In genomic region chr2:235204923-235205322, GRCh38 we compare ENCODE assay signal across 26 cellular contexts.
A peak's percentile ranks its signal among the peaks of the same experiment; 100 is the strongest.
DNase-seq lines count a peak whose midpoint lies in the region; ATAC-seq, FAIRE-seq and TF ChIP-seq lines count a peak whose summit lies in the region.
"Had no signal": no experiment of that assay in that cellular context is flagged by ENCODE, and none has a peak within 500 bp of the region (broad histone marks: within the 10 kb centered on the region; RNA-seq: fewer than 3 reads in every experiment).

No MANE protein-coding gene starts in this region.

- no peak for ATAC-seq in psoas muscle
- ATAC-seq: GM12878, K562 had no signal

- H3K4me1 ChIP-seq in psoas muscle: no peaks in the 10 kb centered on the region

- no peak for TF ChIP-seq CTCF in psoas muscle (IDR thresholded peaks at IDR 0.05)

- no peaks in the 10 kb centered on the region for H3K9me3 ChIP-seq in psoas muscle

- H3K27me3 ChIP-seq in psoas muscle (ENCODE audit: insufficient read depth in 3 of 3, low read length in 2 of 3): peaks cover 0 to 6% (median 0%) of the 10 kb centered on the region in 3 donors

- DNase-seq in EH (ENCODE audit: low read depth) (peak; percentile 19), RCC 7860 (ENCODE audit: low spot score) (peak; percentile 61), islet precursor cell (peak; percentile 37), stromal cell of bone marrow (ENCODE audit: low read depth) (peak; percentile 45), SKM-1 (lab: John Stamatoyannopoulos, UW; ENCODE audit: unreplicated experiment) (no peak), DMS79 (lab: John Stamatoyannopoulos, UW) (no peak), psoas muscle (no peak)
- DNase-seq in activated effector memory CD4-positive, alpha-beta T cell treated with Interleukin-2 at 50 U/mL for 16 hours: no peak
- DNase-seq: C1 segment of cervical spinal cord; CD8-positive, alpha-beta memory T cell; DMS79 treated with DMSO at 0.1 percent for 48 hours; MV-4-11; NCI-H1417 treated with DMSO at 0.1 percent for 48 hours; NCI-H1930; NCI-H226; NCI-H524; NCI-H82; OCI-M1; SHP77 had no signal

- H3K27ac ChIP-seq in psoas muscle: no peak overlapping the region
- H3K27ac ChIP-seq: SK-N-MC had no signal

- FAIRE-seq in RCC 7860 (lab: Jason Lieb, UNC): peak; percentile 10
- FAIRE-seq: A204.1, D721Med, G401.6, GM12878, H1, K562 had no signal

- no peaks in the 10 kb centered on the region for H3K36me3 ChIP-seq in psoas muscle (ENCODE audit: insufficient read depth in 1 of 2, low read depth in 1 of 2)

- no peak overlapping the region for H3K4me3 ChIP-seq in psoas muscle
- H3K4me3 ChIP-seq: GM12878, K562, SK-N-MC had no signal

- intact Hi-C loops in psoas muscle (cut with DNase I): no loop called here

- WGBS in psoas muscle, 3 donors: 71 to 86% (median 77%) methylated on average over 4 of the region's 4 CpGs

Comparison
In these comparisons a context has a peak if more than half of its experiments do, and no peak if none do; other contexts are left out.
1. DNase-seq: peak in EH (single experiment), RCC 7860 (single experiment), islet precursor cell (single experiment) and stromal cell of bone marrow (single experiment); none in SKM-1 (single experiment), DMS79 (single experiment), activated effector memory CD4-positive, alpha-beta T cell treated with Interleukin-2 at 50 U/mL for 16 hours (single experiment) and psoas muscle (0 of 2).